20 cellular contexts compared by ENCODE assay signal in the genomic region with DNA sequence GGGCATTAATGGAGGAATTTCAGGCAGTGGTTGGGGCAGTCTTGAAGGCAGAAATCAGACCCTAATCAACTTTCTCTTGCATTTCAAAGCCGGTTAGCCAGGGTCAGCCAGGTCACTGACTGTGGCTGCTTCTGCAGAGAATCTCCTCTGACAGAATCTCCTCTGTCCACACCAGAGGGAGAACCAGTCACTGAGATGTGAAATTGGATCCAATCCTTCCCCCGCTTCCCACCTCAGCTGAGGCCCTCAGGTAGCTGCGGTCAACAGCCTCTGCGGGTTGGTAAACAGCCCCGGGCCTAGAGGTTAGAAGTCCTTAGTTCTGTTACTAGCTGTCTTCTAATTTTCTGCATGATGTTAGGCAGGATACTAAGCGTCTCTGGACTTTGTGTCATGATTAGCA. TPM values are rescaled to one million over a fixed set of nuclear protein-coding genes. Genes with fewer than 3 reads are reported as not detected.
A peak's percentile ranks its signal among the peaks of the same experiment; 100 is the strongest.
DNase-seq lines count a peak whose midpoint lies in the region; ATAC-seq and TF ChIP-seq lines count a peak whose summit lies in the region.
"Had no signal": no experiment of that assay in that cellular context is flagged by ENCODE, and none has a peak within 500 bp of the region (broad histone marks: within the 10 kb centered on the region; RNA-seq: fewer than 3 reads in every experiment).

No MANE protein-coding gene starts in this region.

- no peaks in the 10 kb centered on the region for H3K36me3 ChIP-seq in heart right ventricle
- H3K36me3 ChIP-seq: neutrophil had no signal

- peak overlapping the region in 8 of 10 donors; percentile 9 to 61 (median 27) for H3K27ac ChIP-seq in heart right ventricle
- H3K27ac ChIP-seq: neutrophil, SK-N-MC had no signal

- 86 to 93% methylated on average over 6 of the region's 6 CpGs for WGBS in heart right ventricle, 2 donors

- peaks cover 0 to 27% (median 5%) of the 10 kb centered on the region in 9 donors for H3K4me1 ChIP-seq in heart right ventricle
- H3K4me1 ChIP-seq: body of pancreas had no signal

- no peaks in the 10 kb centered on the region for H3K9me3 Mint-ChIP-seq in progenitor cell of endocrine pancreas (ENCODE audit: low read depth)
- H3K9me3 Mint-ChIP-seq: activated CD4-positive, alpha-beta T cell treated with anti-CD3 and anti-CD28 coated beads, Interleukin-2, amount 10 ng/mL, durations not matched to agents 7 days and 5 days; CD8-positive, alpha-beta memory T cell; memory B cell; stimulated activated effector memory CD8-positive, alpha-beta T cell treated with anti-CD3 and anti-CD28 coated beads, Interleukin-12 subunit alpha, Interleukin-12 subunit beta, amount 100 ng/mL, for 72 hours had no signal

- H3K36me3 Mint-ChIP-seq in progenitor cell of endocrine pancreas (ENCODE audit: insufficient read depth): no peaks in the 10 kb centered on the region
- H3K36me3 Mint-ChIP-seq: CD8-positive, alpha-beta memory T cell; memory B cell; stimulated activated effector memory CD8-positive, alpha-beta T cell treated with anti-CD3 and anti-CD28 coated beads, Interleukin-12 subunit alpha, Interleukin-12 subunit beta, amount 100 ng/mL, for 72 hours had no signal

- TF ChIP-seq CTCF in heart right ventricle (IDR thresholded peaks at IDR 0.05) (no peak), progenitor cell of endocrine pancreas (IDR thresholded peaks at IDR 0.05; ENCODE audit: unreplicated experiment) (no peak)

- intact Hi-C loops in heart right ventricle (cut with DNase I): no loop called here

- no peak overlapping the region for H3K4me3 ChIP-seq in heart right ventricle
- H3K4me3 ChIP-seq: body of pancreas, SK-N-MC had no signal

- H3K27ac Mint-ChIP-seq in progenitor cell of endocrine pancreas: peak overlapping the region; percentile 38
- H3K27ac Mint-ChIP-seq: activated CD4-positive, alpha-beta T cell treated with anti-CD3 and anti-CD28 coated beads, Interleukin-2, amount 10 ng/mL, durations not matched to agents 7 days and 5 days; CD8-positive, alpha-beta memory T cell; memory B cell; stimulated activated effector memory CD8-positive, alpha-beta T cell treated with anti-CD3 and anti-CD28 coated beads, Interleukin-12 subunit alpha, Interleukin-12 subunit beta, amount 100 ng/mL, for 72 hours had no signal

- H3K9me3 ChIP-seq in heart right ventricle: no peaks in the 10 kb centered on the region
- H3K9me3 ChIP-seq: body of pancreas, neutrophil had no signal

- H3K4me3 Mint-ChIP-seq in progenitor cell of endocrine pancreas (ENCODE audit: low read depth): no peak overlapping the region
- H3K4me3 Mint-ChIP-seq: activated CD4-positive, alpha-beta T cell treated with anti-CD3 and anti-CD28 coated beads, Interleukin-2, amount 10 ng/mL, durations not matched to agents 7 days and 5 days; CD8-positive, alpha-beta memory T cell; memory B cell; stimulated activated effector memory CD8-positive, alpha-beta T cell treated with anti-CD3 and anti-CD28 coated beads, Interleukin-12 subunit alpha, Interleukin-12 subunit beta, amount 100 ng/mL, for 72 hours had no signal

- H3K27me3 Mint-ChIP-seq in progenitor cell of endocrine pancreas: no peaks in the 10 kb centered on the region

- in situ Hi-C loops in G401 (cut with HindIII; ENCODE audit: low sequenced_read_pairs): no loop called here

- no peak for ATAC-seq in heart right ventricle
- ATAC-seq: stimulated activated effector memory CD8-positive, alpha-beta T cell treated with anti-CD3 and anti-CD28 coated beads, Interleukin-12 subunit alpha, Interleukin-12 subunit beta, amount 100 ng/mL, for 72 hours had no signal

- H3K4me1 Mint-ChIP-seq in progenitor cell of endocrine pancreas (ENCODE audit: low read depth): peaks cover 9% of the 10 kb centered on the region
- H3K4me1 Mint-ChIP-seq: activated CD4-positive, alpha-beta T cell treated with anti-CD3 and anti-CD28 coated beads, Interleukin-2, amount 10 ng/mL, durations not matched to agents 7 days and 5 days; CD8-positive, alpha-beta memory T cell; memory B cell; stimulated activated effector memory CD8-positive, alpha-beta T cell treated with anti-CD3 and anti-CD28 coated beads, Interleukin-12 subunit alpha, Interleukin-12 subunit beta, amount 100 ng/mL, for 72 hours had no signal

- DNase-seq in COLO668 (lab: John Stamatoyannopoulos, UW; ENCODE audit: unreplicated experiment): peak; percentile 65
- DNase-seq in NCI-H82 treated with DMSO at 0.1 percent for 48 hours (lab: John Stamatoyannopoulos, UW; ENCODE audit: unreplicated experiment): peak; percentile 28
- DNase-seq in heart right ventricle: no peak
- no peak for DNase-seq in progenitor cell of endocrine pancreas (ENCODE audit: low spot score, unreplicated experiment)
- no peak for DNase-seq in G401 (ENCODE audit: low spot score)
- no peak for DNase-seq in COLO829 (ENCODE audit: low spot score)
- no peak for DNase-seq in HT-29 (ENCODE audit: low spot score)
- no peak for DNase-seq in SW480 (ENCODE audit: low spot score)
- DNase-seq: activated CD4-positive, alpha-beta T cell treated with anti-CD3 and anti-CD28 coated beads, Interleukin-2, amount 10 ng/mL, durations not matched to agents 7 days and 5 days; activated naive CD4-positive, alpha-beta T cell treated with anti-CD3 and anti-CD28 coated beads, Interleukin-2, amount 50 U/mL, for 16 hours; activated T-cell treated with anti-CD3 and anti-CD28 coated beads for 4 hours; CD8-positive, alpha-beta memory T cell; effector CD4-positive, alpha-beta T cell; GDM1; NCI-H2029 treated with DMSO at 0.1 percent for 48 hours had no signal

- H3K27me3 ChIP-seq in heart right ventricle: no peaks in the 10 kb centered on the region
- H3K27me3 ChIP-seq: body of pancreas had no signal

RNA-seq across cellular contexts. Expression of gene NUAK1, which starts 39.8 kb away (rescaled TPM):
- 10 to 100 TPM; 37.0 to 59.0 (median 47.6) TPM for total RNA-seq in heart right ventricle
- 10 to 100 TPM in 1 of 2 donors, 1 to 10 TPM in 1; 9.8 to 10.8 TPM for polyA plus RNA-seq in heart right ventricle
- total RNA-seq in progenitor cell of endocrine pancreas: 7.6 and 9.7 TPM in 2 replicates
- total RNA-seq in G401 (2014; rRNA removed; shearing (Covaris generic)): 8.0 and 20.4 TPM in 2 replicates
- total RNA-seq in HT-29 (2014; rRNA removed; shearing (Covaris generic)): 0.91 and 1.3 TPM in 2 replicates
- total RNA-seq: activated CD4-positive, alpha-beta T cell treated with anti-CD3 and anti-CD28 coated beads, Interleukin-2, amount 10 ng/mL, durations not matched to agents 7 days and 5 days; CD8-positive, alpha-beta memory T cell had no signal

Comparison
In these comparisons a context has a peak if more than half of its experiments do, and no peak if none do; other contexts are left out.
1. DNase-seq: peak in COLO668 (single experiment) and NCI-H82 treated with DMSO at 0.1 percent for 48 hours (single experiment); none in heart right ventricle (0 of 2), progenitor cell of endocrine pancreas (single experiment), G401 (single experiment), COLO829 (single experiment), HT-29 (single experiment) and SW480 (single experiment).